In the genomic region with DNA sequence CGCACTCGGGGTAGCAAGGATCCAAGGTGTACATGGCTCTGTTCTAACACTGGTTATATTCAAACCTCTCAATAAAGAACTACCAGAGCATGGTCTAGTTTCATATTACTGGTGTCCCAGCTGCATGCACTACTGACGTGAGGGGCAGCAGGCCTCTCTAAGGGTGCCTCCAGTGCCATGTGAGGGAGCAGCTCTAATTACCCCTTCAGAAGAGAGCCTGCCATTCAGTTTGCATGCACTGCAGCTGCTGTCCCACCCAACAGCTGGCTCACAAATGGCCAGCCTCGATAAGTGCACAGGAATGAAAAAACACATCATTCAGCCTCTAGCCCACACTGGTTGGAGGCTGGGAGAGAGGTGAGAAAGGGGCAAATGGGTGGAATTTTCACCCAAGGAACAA, we compare ENCODE assay signal across 17 cellular contexts.
DNase-seq lines count a peak whose midpoint lies in the region; ATAC-seq and TF ChIP-seq lines count a peak whose summit lies in the region.
"Had no signal": no experiment of that assay in that cellular context is flagged by ENCODE, and none has a peak within 500 bp of the region (broad histone marks: within the 10 kb centered on the region; RNA-seq: fewer than 3 reads in every experiment).

No MANE protein-coding gene starts in this region.

- no peaks in the 10 kb centered on the region for H3F3A ChIP-seq in Loucy (ENCODE audit: low read depth)

- H3K27ac ChIP-seq in dorsolateral prefrontal cortex (peak overlapping the region in 38 of 59 donors; percentile 2 to 83 (median 50)), A673 (ENCODE audit: low read depth, low read length, poor library complexity, severe bottlenecking) (no peak overlapping the region), brain microvascular endothelial cell (no peak overlapping the region)
- H3K27ac ChIP-seq: A549, C4-2B, SK-N-MC had no signal

- no peak overlapping the region for H3K4me3 Mint-ChIP-seq in glutamatergic neuron (ENCODE audit: unreplicated experiment)

- no peaks in the 10 kb centered on the region for H4K20me1 ChIP-seq in Loucy (ENCODE audit: insufficient read depth, low read length, poor library complexity, severe bottlenecking)

- no peak overlapping the region for H2AFZ ChIP-seq in Loucy (ENCODE audit: low read length)

- H3K9ac ChIP-seq in Loucy (ENCODE audit: low read depth, low read length, poor library complexity, severe bottlenecking), result no peak overlapping the region

- no TSS peak for BruUV-seq in A673 (replicated peaks; lab: Mats Ljungman, UMichigan)

- peaks cover 8% of the 10 kb centered on the region; the same call in 1 of the 2 replicates for H3K79me2 ChIP-seq in Loucy (ENCODE audit: insufficient read depth, low read length)

- intact Hi-C loops in dorsolateral prefrontal cortex (cut with DNase I), result no loop called here
- intact Hi-C loops in sciatic nerve (cut with DNase I), result no loop called here
- intact Hi-C loops in A673 (cut with micrococcal nuclease; ENCODE audit: unreplicated experiment), result no loop called here

- no peaks in the 10 kb centered on the region for H3K9me2 ChIP-seq in Loucy (replicated peaks; ENCODE audit: low read depth, low read length)

- H3K9me3 ChIP-seq in Loucy (ENCODE audit: insufficient read depth, low read depth, low read length), result no peaks in the 10 kb centered on the region
- H3K9me3 ChIP-seq in A673 (ENCODE audit: low read depth, low read length, poor library complexity, severe bottlenecking), result peaks cover 3% of the 10 kb centered on the region
- H3K9me3 ChIP-seq: A549 had no signal

- POLR2A ChIA-PET in A673 (lab: Charles Lee; ENCODE audit: low non-redundant PET), result no interaction called here

- CTCF ChIA-PET in A673 (lab: Charles Lee), result no interaction called here

- in situ Hi-C loops in brain microvascular endothelial cell (cut with HindIII; ENCODE audit: low pct_ligation_motif_present, low sequenced_read_pairs), result no loop called here

- H3K36me3 ChIP-seq in Loucy (ENCODE audit: insufficient read depth, low read length) (no peaks in the 10 kb centered on the region), A673 (ENCODE audit: insufficient read depth, low read length, poor library complexity, severe bottlenecking) (no peaks in the 10 kb centered on the region), brain microvascular endothelial cell (replicated peaks) (no peaks in the 10 kb centered on the region)

- H3K27me3 ChIP-seq in Loucy (ENCODE audit: insufficient read depth, low read length, poor library complexity, severe bottlenecking) (no peaks in the 10 kb centered on the region), dorsolateral prefrontal cortex (no peaks in the 10 kb centered on the region), A673 (replicated peaks; ENCODE audit: insufficient read depth, low read depth, low read length, poor library complexity) (no peaks in the 10 kb centered on the region), brain microvascular endothelial cell (replicated peaks) (no peaks in the 10 kb centered on the region)

- peaks cover 2% of the 10 kb centered on the region for H3K4me1 Mint-ChIP-seq in glutamatergic neuron (ENCODE audit: low read depth, unreplicated experiment)

- H3K27ac Mint-ChIP-seq in glutamatergic neuron (ENCODE audit: unreplicated experiment), result no peak overlapping the region

- H3K9me3 Mint-ChIP-seq in glutamatergic neuron (ENCODE audit: unreplicated experiment), result peaks cover 1% of the 10 kb centered on the region

- no peak overlapping the region for H3K4me3 ChIP-seq in Loucy (ENCODE audit: low read length, poor library complexity, severe bottlenecking)
- peak overlapping the region in 3 of 59 donors; percentile 1 to 12 (median 5) for H3K4me3 ChIP-seq in dorsolateral prefrontal cortex
- no peak overlapping the region for H3K4me3 ChIP-seq in A673 (ENCODE audit: low read depth, low read length, poor library complexity, severe bottlenecking)
- no peak overlapping the region for H3K4me3 ChIP-seq in brain microvascular endothelial cell (ENCODE audit: low read depth, low read length)
- H3K4me3 ChIP-seq: A549, SK-N-MC had no signal

- H3K4me2 ChIP-seq in Loucy (ENCODE audit: low read depth, low read length, poor library complexity, severe bottlenecking), result peak overlapping the region; percentile 33
- H3K4me2 ChIP-seq: A549 had no signal

- ATAC-seq in sciatic nerve, result peak; percentile 43
- ATAC-seq: A549, Right ventricle myocardium inferior had no signal

- no peak for TF ChIP-seq CTCF in Loucy (conservative IDR thresholded peaks at IDR 0.05; ENCODE audit: low read length)
- no peak for TF ChIP-seq CTCF in dorsolateral prefrontal cortex (IDR thresholded peaks at IDR 0.05 in 54 of 56, conservative IDR thresholded peaks at IDR 0.05 in 2 of 56; ENCODE audit: low read depth in 1 of 56, partially characterized antibody in 56 of 56)
- TF ChIP-seq CTCF in A673 (conservative IDR thresholded peaks at IDR 0.05; ENCODE audit: low read depth, low read length), result no peak
- TF ChIP-seq CTCF in brain microvascular endothelial cell (IDR thresholded peaks at IDR 0.05; ENCODE audit: low read depth, low read length, missing control alignments), result no peak
- TF ChIP-seq CTCF in glutamatergic neuron (IDR thresholded peaks at IDR 0.05; ENCODE audit: partially characterized antibody, unreplicated experiment), result no peak

- no peaks in the 10 kb centered on the region for H3K27me3 Mint-ChIP-seq in glutamatergic neuron (ENCODE audit: unreplicated experiment)

- peaks cover 4% of the 10 kb centered on the region for H3K36me3 Mint-ChIP-seq in glutamatergic neuron (ENCODE audit: unreplicated experiment)

- H3K4me1 ChIP-seq in Loucy (ENCODE audit: insufficient read depth, low read length, poor library complexity, severe bottlenecking) (peaks cover 12% of the 10 kb centered on the region), A673 (ENCODE audit: insufficient read depth, low read length, poor library complexity, severe bottlenecking) (no peaks in the 10 kb centered on the region)

- DNase-seq in AG20443 (ENCODE audit: low spot score) (peak; percentile 14), dorsolateral prefrontal cortex (peak in 1 of 10 donors; percentile 42), sciatic nerve (ENCODE audit: low spot score) (no peak), A673 (ENCODE audit: low spot score) (no peak), brain microvascular endothelial cell (no peak), glutamatergic neuron (no peak)
- DNase-seq: KG1; NCI-H1436 treated with DMSO at 0.1 percent for 48 hours; NCI-H2029; NCI-H2171 treated with DMSO at 0.1 percent for 48 hours; NCI-H446; NK-92 treated with Interleukin-12 subunit alpha and Interleukin-12 subunit beta, amount 100 ng/mL, for 24 hours had no signal

Comparison
In these comparisons a context has a peak if more than half of its experiments do, and no peak if none do; other contexts are left out.
1. H3K27ac ChIP-seq: peak in dorsolateral prefrontal cortex (38 of 59); none in A673 (single experiment) and brain microvascular endothelial cell (single experiment).